In genomic region chr15:41773332-41773728, GRCh38 we compare ENCODE assay signal across 8 cellular contexts. TPM values are rescaled to one million over a fixed set of nuclear protein-coding genes. Genes with fewer than 3 reads are reported as not detected.
DNase-seq lines count a peak whose midpoint lies in the region; ATAC-seq and TF ChIP-seq lines count a peak whose summit lies in the region.

No MANE protein-coding gene starts in this region.

- TF ChIP-seq POLR2A in Peyer's patch (IDR thresholded peaks at IDR 0.05) (no peak), esophagus muscularis mucosa (IDR thresholded peaks at IDR 0.05; ENCODE audit: low read depth) (no peak), sigmoid colon (IDR thresholded peaks at IDR 0.05) (no peak)

- 28% methylated on average over 5 of the region's 5 CpGs for WGBS in esophagus muscularis mucosa
- WGBS in sigmoid colon, 2 donors, result 27 to 36% methylated on average over 5 of the region's 5 CpGs

- ATAC-seq in GM19324 (IDR thresholded peaks at IDR 0.05; ENCODE audit: low FRiP score, unreplicated experiment), result no peak
- no peak for ATAC-seq in GM21390 (IDR thresholded peaks at IDR 0.05; ENCODE audit: unreplicated experiment)

- H3K36me3 ChIP-seq in GM06990 (ENCODE audit: control insufficient read depth, insufficient read depth, low read length), result no peaks in the 10 kb centered on the region; the same call in 1 of the 2 replicates
- no peaks in the 10 kb centered on the region for H3K36me3 ChIP-seq in Peyer's patch
- H3K36me3 ChIP-seq in esophagus muscularis mucosa, result peaks cover 0 to 11% (median 0%) of the 10 kb centered on the region in 4 donors
- H3K36me3 ChIP-seq in sigmoid colon, result peaks cover 0 to 12% (median 0%) of the 10 kb centered on the region in 4 donors

- TF ChIP-seq CTCF in GM06990 (IDR thresholded peaks at IDR 0.05; ENCODE audit: insufficient read depth, low read length, poor library complexity, severe bottlenecking) (no peak), Peyer's patch (IDR thresholded peaks at IDR 0.05) (no peak), esophagus muscularis mucosa (IDR thresholded peaks at IDR 0.05) (no peak), sigmoid colon (IDR thresholded peaks at IDR 0.05) (no peak)

- no peaks in the 10 kb centered on the region for H3K9me3 ChIP-seq in Peyer's patch
- H3K9me3 ChIP-seq in esophagus muscularis mucosa, result no peaks in the 10 kb centered on the region
- no peaks in the 10 kb centered on the region for H3K9me3 ChIP-seq in sigmoid colon

- H3K4me1 ChIP-seq in Peyer's patch (peaks cover 0 to 34% (median 4%) of the 10 kb centered on the region in 4 donors), esophagus muscularis mucosa (peaks cover 34 to 54% (median 49%) of the 10 kb centered on the region in 4 donors), sigmoid colon (peaks cover 0 to 46% (median 42%) of the 10 kb centered on the region in 4 donors)

- intact Hi-C loops in esophagus muscularis mucosa (cut with DNase I), result loop anchor here (2.0 kb wide), 1 partner anchor 37 kb away; no protein-coding TSS in a partner anchor
- intact Hi-C loops in sigmoid colon (cut with DNase I), result loop anchor here (5.0 to 10.0 kb wide), 3 partner anchors 111 to 169 kb away; partner anchors contain the start of gene MGA

- DNase-seq in GM06990 (ENCODE audit: extremely low read depth, insufficient read length) (no peak), Peyer's patch (no peak), esophagus muscularis mucosa (ENCODE audit: extremely low spot score) (no peak), sigmoid colon (no peak), NCI-H748 (lab: John Stamatoyannopoulos, UW; ENCODE audit: unreplicated experiment) (no peak), AG08395 (ENCODE audit: low spot score) (no peak)

- H3K4me3 ChIP-seq in GM06990 (replicated peaks; ENCODE audit: low read depth, low read length) (peak overlapping the region; percentile 90), Peyer's patch (peak overlapping the region; percentile 63 to 86 (median 72)), esophagus muscularis mucosa (peak overlapping the region; percentile 73 to 91 (median 86)), sigmoid colon (peak overlapping the region; percentile 65 to 87 (median 76))

- H3K27ac ChIP-seq in Peyer's patch (peak overlapping the region; percentile 70 to 86 (median 82)), esophagus muscularis mucosa (replicated peaks in 1 of 4) (peak overlapping the region; percentile 83 to 95 (median 88)), sigmoid colon (peak overlapping the region; percentile 87 to 94 (median 90))

- H3K27me3 ChIP-seq in GM06990 (replicated peaks; ENCODE audit: control insufficient read depth, insufficient read depth, low read length), result no peaks in the 10 kb centered on the region
- H3K27me3 ChIP-seq in Peyer's patch, result no peaks in the 10 kb centered on the region
- H3K27me3 ChIP-seq in esophagus muscularis mucosa, result no peaks in the 10 kb centered on the region
- H3K27me3 ChIP-seq in sigmoid colon, result no peaks in the 10 kb centered on the region

- TF ChIP-seq EP300 in esophagus muscularis mucosa (IDR thresholded peaks at IDR 0.05) (no peak), sigmoid colon (IDR thresholded peaks at IDR 0.05) (no peak)

RNA-seq across cellular contexts. Expression of gene MAPKBP1, which starts 1.0 kb away (rescaled TPM):
- 10 to 100 TPM; 29.7 to 69.8 (median 48.7) TPM for total RNA-seq in Peyer's patch
- total RNA-seq in esophagus muscularis mucosa, result 10 to 100 TPM; 18.2 to 54.6 (median 42.9) TPM
- total RNA-seq in sigmoid colon, result 10 to 100 TPM; 15.0 to 42.7 (median 22.3) TPM
- 1 to 10 TPM; 2.3 to 9.5 (median 3.0) TPM for polyA plus RNA-seq in sigmoid colon

RNA-seq across cellular contexts. Expression of gene JMJD7, which starts 54.6 kb away (rescaled TPM):
- total RNA-seq in Peyer's patch (10 to 100 TPM in 3 of 4 donors, 1 to 10 TPM in 1; 9.1 to 61.1 (median 13.1) TPM), esophagus muscularis mucosa (1 to 10 TPM; 6.2 to 9.6 (median 7.5) TPM), sigmoid colon (10 to 100 TPM in 3 of 4 donors, 1 to 10 TPM in 1; 9.7 to 14.0 (median 12.1) TPM)
- 10 to 100 TPM in 2 of 3 donors, 1 to 10 TPM in 1; 9.5 to 12.4 (median 10.2) TPM for polyA plus RNA-seq in sigmoid colon
